In genomic region chr10:110892602-110893001, GRCh38 we compare ENCODE assay signal across 19 cellular contexts.
"Had no signal": no experiment of that assay in that cellular context is flagged by ENCODE, and none has a peak within 500 bp of the region (broad histone marks: within the 10 kb centered on the region; RNA-seq: fewer than 3 reads in every experiment).

No MANE protein-coding gene starts in this region.

- H3K4me3 ChIP-seq: gastroesophageal sphincter, heart left ventricle, prostate gland, spleen, thyroid gland, upper lobe of right lung had no signal

- H3K27ac ChIP-seq: epithelial cell of prostate, prostate gland, upper lobe of right lung had no signal

- H3K4me1 ChIP-seq: upper lobe of right lung had no signal

- H3K36me3 ChIP-seq: prostate gland had no signal

- DNase-seq: activated CD4-positive, alpha-beta T cell treated with anti-CD3 and anti-CD28 coated beads, Interleukin-2, amount 10 ng/mL, durations not matched to agents 24 days and 14 days; activated naive CD4-positive, alpha-beta T cell treated with Interleukin-2 at 50 U/mL for 16 hours; activated naive CD8-positive, alpha-beta T cell treated with anti-CD3 and anti-CD28 coated beads, Interleukin-2, amount 10 ng/mL, durations not matched to agents 7 days and 5 days; activated T-cell treated with anti-CD3 and anti-CD28 coated beads, Interleukin-2, amount 50 U/mL, for 24 hours; amygdala; cortex of kidney; heart left ventricle; mesenchymal stem cell; natural killer cell; spleen; stimulated activated CD4-positive, alpha-beta T cell treated with anti-CD3 and anti-CD28 coated beads, Interleukin-4, amount 100 ng/mL, for 1 hour; stimulated activated naive CD4-positive, alpha-beta T cell treated with Interleukin-2 at 50 U/mL for 16 hours; substantia nigra; T1000; thyroid gland; upper lobe of right lung had no signal

- H3K9me3 ChIP-seq: gastroesophageal sphincter, heart left ventricle, prostate gland, spleen, thyroid gland, upper lobe of right lung had no signal

- H3K27me3 ChIP-seq: gastroesophageal sphincter, heart left ventricle, spleen, thyroid gland, upper lobe of right lung had no signal

- ATAC-seq: gastroesophageal sphincter, heart left ventricle, natural killer cell, upper lobe of right lung had no signal
